Comparison of ENCODE assay signal across 8 cellular contexts in genomic region chr20:23363257-23363649, GRCh38. TPM values are rescaled to one million over a fixed set of nuclear protein-coding genes. Genes with fewer than 3 reads are reported as not detected.
A peak's percentile ranks its signal among the peaks of the same experiment; 100 is the strongest.
DNase-seq lines count a peak whose midpoint lies in the region; ATAC-seq and TF ChIP-seq lines count a peak whose summit lies in the region.

No MANE protein-coding gene starts in this region.

- H3K4me3 Mint-ChIP-seq in MCF 10A (ENCODE audit: unreplicated experiment) (peak overlapping the region; percentile 84), memory B cell (peak overlapping the region; percentile 92)

- H3K27ac Mint-ChIP-seq in MCF 10A (ENCODE audit: low read depth, unreplicated experiment) (peak overlapping the region; percentile 87), memory B cell (peak overlapping the region; percentile 72)

- DNase-seq in MCF 10A (ENCODE audit: unreplicated experiment) (no peak), memory B cell (ENCODE audit: low spot score in 2 of 2) (no peak), occipital lobe (lab: John Stamatoyannopoulos, UW) (no peak)
- DNase-seq in activated CD8-positive, alpha-beta memory T cell treated with anti-CD3 and anti-CD28 coated beads, Interleukin-2, amount 50 U/mL, for 4 hours, result no peak

- no peaks in the 10 kb centered on the region for H3K27me3 Mint-ChIP-seq in MCF 10A (ENCODE audit: insufficient read depth, unreplicated experiment)
- H3K27me3 Mint-ChIP-seq in memory B cell, result no peaks in the 10 kb centered on the region

- peak overlapping the region; percentile 80 for H3K4me3 ChIP-seq in HUES6 (ENCODE audit: low read depth, low read length)

- POLR2A ChIA-PET in MCF 10A (lab: Yijun Ruan, JAX), result interaction anchor here (0.6 to 12.7 kb wide), 5 partner anchors 13 to 676 kb away, joined by 3 to 261 read pairs (median 6); partner anchors contain the start of genes NAPB and NXT1

- peaks cover 39% of the 10 kb centered on the region for H3K4me1 Mint-ChIP-seq in MCF 10A (ENCODE audit: insufficient read depth, unreplicated experiment)
- peaks cover 33% of the 10 kb centered on the region for H3K4me1 Mint-ChIP-seq in memory B cell

- no peak overlapping the region for H3K9ac ChIP-seq in HUES6 (ENCODE audit: low read length)

- CTCF ChIA-PET in MCF 10A (lab: Yijun Ruan, JAX), result interaction anchor here (0.6 to 1.1 kb wide), 4 partner anchors 18 to 867 kb away, joined by 3 to 6 read pairs (median 4); no protein-coding TSS in a partner anchor

- H3K9me3 ChIP-seq in HUES6 (ENCODE audit: control insufficient read depth, insufficient read depth, low read depth, low read length), result no peaks in the 10 kb centered on the region

- H3K9me3 Mint-ChIP-seq in MCF 10A (ENCODE audit: unreplicated experiment), result no peaks in the 10 kb centered on the region
- H3K9me3 Mint-ChIP-seq in memory B cell, result no peaks in the 10 kb centered on the region

- TF ChIP-seq CTCF in 22Rv1 (IDR thresholded peaks at IDR 0.05), result no peak
- no peak for TF ChIP-seq CTCF in MCF 10A (IDR thresholded peaks at IDR 0.05; ENCODE audit: unreplicated experiment)

- peaks cover 7% of the 10 kb centered on the region for H3K4me1 ChIP-seq in HUES6 (ENCODE audit: control insufficient read depth, insufficient read depth, low read length)

- H3K27me3 ChIP-seq in HUES6 (ENCODE audit: control insufficient read depth, insufficient read depth, low read length), result no peaks in the 10 kb centered on the region

- intact Hi-C loops in MCF 10A (cut with micrococcal nuclease), result loop anchor here (5.0 kb wide), 1 partner anchor 59 kb away; the partner anchor contains the start of gene NAPB

- H3K27ac ChIP-seq in 22Rv1 (peak overlapping the region; percentile 12; the same call in 1 of the 2 replicates), HUES6 (ENCODE audit: low read depth, low read length) (no peak overlapping the region)

- H3K36me3 Mint-ChIP-seq in MCF 10A (ENCODE audit: insufficient read depth, unreplicated experiment), result peaks cover 36% of the 10 kb centered on the region
- H3K36me3 Mint-ChIP-seq in memory B cell, result peaks cover 9% of the 10 kb centered on the region

- TSS peak; percentile 26 for BruUV-seq in MCF 10A (replicated peaks; lab: Mats Ljungman, UMichigan)

- no peak for ATAC-seq in memory B cell (ENCODE audit: low read depth)
- ATAC-seq in GM21447 (IDR thresholded peaks at IDR 0.05; ENCODE audit: unreplicated experiment), result no peak
- no peak for ATAC-seq in GM18520 (IDR thresholded peaks at IDR 0.05; ENCODE audit: unreplicated experiment)

- H3K36me3 ChIP-seq in HUES6 (ENCODE audit: control insufficient read depth, insufficient read depth, low read length), result peaks cover 28% of the 10 kb centered on the region

RNA-seq across cellular contexts. Expression of gene GZF1, which starts 1.3 kb away (rescaled TPM):
- total RNA-seq in MCF 10A (2022) (15.5 and 19.9 TPM in 2 replicates), occipital lobe (15.4 TPM)

RNA-seq across cellular contexts. Expression of gene NXT1, which starts 12.7 kb away (rescaled TPM):
- total RNA-seq in MCF 10A (2022), result 32.2 and 40.1 TPM in 2 replicates
- 23.6 TPM for total RNA-seq in occipital lobe

RNA-seq across cellular contexts. Expression of gene NAPB, which starts 58.0 kb away (rescaled TPM):
- 9.6 and 10.9 TPM in 2 replicates for total RNA-seq in MCF 10A (2022)
- total RNA-seq in occipital lobe, result 96.5 TPM
